Comparison of ENCODE assay signal across 16 cellular contexts in genomic region chr6:72911463-72912153, GRCh38.
A peak's percentile ranks its signal among the peaks of the same experiment; 100 is the strongest.
DNase-seq lines count a peak whose midpoint lies in the region; ATAC-seq, FAIRE-seq and TF ChIP-seq lines count a peak whose summit lies in the region.
"Had no signal": no experiment of that assay in that cellular context is flagged by ENCODE, and none has a peak within 500 bp of the region (broad histone marks: within the 10 kb centered on the region; RNA-seq: fewer than 3 reads in every experiment).

No MANE protein-coding gene starts in this region.

- H3K27me3 Mint-ChIP-seq in activated naive CD8-positive, alpha-beta T cell treated with anti-CD3 and anti-CD28 coated beads, Interleukin-2, amount 50 U/mL, for 24 hours, result no peaks in the 10 kb centered on the region
- H3K27me3 Mint-ChIP-seq: central memory CD8-positive, alpha-beta T cell had no signal

- no peaks in the 10 kb centered on the region for H3K9me3 ChIP-seq in psoas muscle
- H3K9me3 ChIP-seq: testis had no signal

- FAIRE-seq in H54 (lab: Jason Lieb, UNC), result peak; percentile 84

- DNase-seq in H54 (ENCODE audit: insufficient read length, low spot score) (no peak), NCI-H82 treated with DMSO at 0.1 percent for 48 hours (lab: John Stamatoyannopoulos, UW; ENCODE audit: unreplicated experiment) (peak; percentile 39), astrocyte of the spinal cord (ENCODE audit: low read depth, low spot score) (peak; percentile 76), psoas muscle (no peak), OCI-M2 (lab: John Stamatoyannopoulos, UW; ENCODE audit: unreplicated experiment) (no peak), cortex of kidney (lab: John Stamatoyannopoulos, UW) (no peak)
- DNase-seq in activated naive CD8-positive, alpha-beta T cell treated with anti-CD3 and anti-CD28 coated beads, Interleukin-2, amount 50 U/mL, for 24 hours, result no peak
- DNase-seq: activated CD8-positive, alpha-beta T cell treated with anti-CD3 and anti-CD28 coated beads, Interleukin-2, amount 10 ng/mL, durations not matched to agents 7 days and 5 days; activated gamma-delta T cell treated with Interleukin-2 at 50 U/mL for 16 hours; COR-L47; mesenchymal stem cell; NCI-H1930; testis had no signal

- H3K4me3 ChIP-seq in astrocyte of the spinal cord (ENCODE audit: low read depth, low read length), result no peak overlapping the region
- H3K4me3 ChIP-seq in psoas muscle, result no peak overlapping the region
- H3K4me3 ChIP-seq: testis had no signal

- H3K9me3 Mint-ChIP-seq in activated naive CD8-positive, alpha-beta T cell treated with anti-CD3 and anti-CD28 coated beads, Interleukin-2, amount 50 U/mL, for 24 hours, result no peaks in the 10 kb centered on the region
- H3K9me3 Mint-ChIP-seq: central memory CD8-positive, alpha-beta T cell; T-helper 2 cell treated with Interferon-gamma antibody and Interleukin-4, amounts not matched to agents 5 μg/mL and 100 μg/mL, for 36 hours had no signal

- no peak overlapping the region for H3K27ac ChIP-seq in psoas muscle
- H3K27ac ChIP-seq: epithelial cell of prostate, testis had no signal

- in situ Hi-C loops in astrocyte of the spinal cord (cut with HindIII; ENCODE audit: low sequenced_read_pairs), result no loop called here

- H3K27me3 ChIP-seq in psoas muscle (ENCODE audit: insufficient read depth in 3 of 3, low read length in 2 of 3), result no peaks in the 10 kb centered on the region
- H3K27me3 ChIP-seq: testis had no signal

- TF ChIP-seq POLR2A in H54 (IDR thresholded peaks at IDR 0.05; ENCODE audit: low read depth, low read length), result no peak

- H3K36me3 ChIP-seq in psoas muscle (ENCODE audit: insufficient read depth in 1 of 2, low read depth in 1 of 2), result no peaks in the 10 kb centered on the region

- TF ChIP-seq CTCF in astrocyte of the spinal cord (IDR thresholded peaks at IDR 0.05; ENCODE audit: low read depth, low read length) (no peak), psoas muscle (IDR thresholded peaks at IDR 0.05) (no peak)

- no peak overlapping the region for H3K4me3 Mint-ChIP-seq in activated naive CD8-positive, alpha-beta T cell treated with anti-CD3 and anti-CD28 coated beads, Interleukin-2, amount 50 U/mL, for 24 hours
- H3K4me3 Mint-ChIP-seq: activated CD8-positive, alpha-beta T cell treated with anti-CD3 and anti-CD28 coated beads, Interleukin-2, amount 10 ng/mL, durations not matched to agents 7 days and 5 days; central memory CD8-positive, alpha-beta T cell; T-helper 2 cell treated with Interferon-gamma antibody and Interleukin-4, amounts not matched to agents 5 μg/mL and 100 μg/mL, for 36 hours had no signal

- intact Hi-C loops in psoas muscle (cut with DNase I), result no loop called here

- WGBS in psoas muscle, 3 donors, result 60 to 81% (median 71%) methylated on average over 2 of the region's 2 CpGs

- H3K27ac Mint-ChIP-seq in activated naive CD8-positive, alpha-beta T cell treated with anti-CD3 and anti-CD28 coated beads, Interleukin-2, amount 50 U/mL, for 24 hours, result no peak overlapping the region
- H3K27ac Mint-ChIP-seq: activated CD8-positive, alpha-beta T cell treated with anti-CD3 and anti-CD28 coated beads, Interleukin-2, amount 10 ng/mL, durations not matched to agents 7 days and 5 days; T-helper 2 cell treated with Interferon-gamma antibody and Interleukin-4, amounts not matched to agents 5 μg/mL and 100 μg/mL, for 36 hours had no signal

- peaks cover 6% of the 10 kb centered on the region for H3K4me1 Mint-ChIP-seq in activated naive CD8-positive, alpha-beta T cell treated with anti-CD3 and anti-CD28 coated beads, Interleukin-2, amount 50 U/mL, for 24 hours

- ATAC-seq in psoas muscle, result peak in 3 of 4 donors; percentile 42 to 75 (median 70)
- no peak for ATAC-seq in activated naive CD8-positive, alpha-beta T cell treated with anti-CD3 and anti-CD28 coated beads, Interleukin-2, amount 50 U/mL, for 24 hours
- ATAC-seq: activated CD8-positive, alpha-beta T cell treated with anti-CD3 and anti-CD28 coated beads, Interleukin-2, amount 10 ng/mL, durations not matched to agents 7 days and 5 days had no signal

- H3K4me1 ChIP-seq in psoas muscle, result peaks cover 24% of the 10 kb centered on the region
- H3K4me1 ChIP-seq: testis had no signal

- H3K36me3 Mint-ChIP-seq in activated naive CD8-positive, alpha-beta T cell treated with anti-CD3 and anti-CD28 coated beads, Interleukin-2, amount 50 U/mL, for 24 hours (ENCODE audit: low read depth), result no peaks in the 10 kb centered on the region

Comparison
In these comparisons a context has a peak if more than half of its experiments do, and no peak if none do; other contexts are left out.
1. DNase-seq: peak in NCI-H82 treated with DMSO at 0.1 percent for 48 hours (single experiment) and astrocyte of the spinal cord (single experiment); none in H54 (single experiment), psoas muscle (0 of 2), OCI-M2 (single experiment), activated naive CD8-positive, alpha-beta T cell treated with anti-CD3 and anti-CD28 coated beads, Interleukin-2, amount 50 U/mL, for 24 hours (single experiment) and cortex of kidney (single experiment).